In genomic region chr2:160111951-160112798, GRCh38 we compare ENCODE assay signal across 14 cellular contexts. TPM values are rescaled to one million over a fixed set of nuclear protein-coding genes. Genes with fewer than 3 reads are reported as not detected.
A peak's percentile ranks its signal among the peaks of the same experiment; 100 is the strongest.
DNase-seq lines count a peak whose midpoint lies in the region; ATAC-seq, FAIRE-seq and TF ChIP-seq lines count a peak whose summit lies in the region.
"Had no signal": no experiment of that assay in that cellular context is flagged by ENCODE, and none has a peak within 500 bp of the region (broad histone marks: within the 10 kb centered on the region; RNA-seq: fewer than 3 reads in every experiment).

No MANE protein-coding gene starts in this region.

- no peaks in the 10 kb centered on the region for H3K36me3 Mint-ChIP-seq in activated CD4-positive, alpha-beta memory T cell treated with anti-CD3 and anti-CD28 coated beads, Interleukin-2, amount 10 ng/mL, durations not matched to agents 7 days and 5 days (ENCODE audit: low read depth)

- no peak overlapping the region for H3K27ac ChIP-seq in kidney (ENCODE audit: low read depth in 2 of 2, low read length in 2 of 2)
- H3K27ac ChIP-seq: testis had no signal

- H3K9me3 Mint-ChIP-seq in activated CD4-positive, alpha-beta memory T cell treated with anti-CD3 and anti-CD28 coated beads, Interleukin-2, amount 10 ng/mL, durations not matched to agents 7 days and 5 days: no peaks in the 10 kb centered on the region
- H3K9me3 Mint-ChIP-seq: activated CD4-positive, alpha-beta T cell treated with anti-CD3 and anti-CD28 coated beads, Interleukin-2, amount 10 ng/mL, durations not matched to agents 24 days and 14 days had no signal

- H3K9ac ChIP-seq in kidney (ENCODE audit: low read length in 2 of 2): no peak overlapping the region

- no peak overlapping the region for H3K4me3 Mint-ChIP-seq in activated CD4-positive, alpha-beta memory T cell treated with anti-CD3 and anti-CD28 coated beads, Interleukin-2, amount 10 ng/mL, durations not matched to agents 7 days and 5 days
- H3K4me3 Mint-ChIP-seq: activated CD4-positive, alpha-beta T cell treated with anti-CD3 and anti-CD28 coated beads, Interleukin-2, amount 10 ng/mL, durations not matched to agents 24 days and 14 days had no signal

- CTCF ChIA-PET in activated CD4-positive, alpha-beta memory T cell treated with anti-CD3 and anti-CD28 coated beads, Interleukin-2, amount 10 ng/mL, durations not matched to agents 7 days and 5 days (lab: Charles Lee): no interaction called here

- H3K4me1 ChIP-seq in kidney (ENCODE audit: control insufficient read depth in 1 of 2, insufficient read depth in 1 of 2, low read depth in 1 of 2, low read length in 2 of 2): no peaks in the 10 kb centered on the region
- H3K4me1 ChIP-seq: testis had no signal

- intact Hi-C loops in kidney (cut with DNase I): no loop called here

- peak; percentile 66 for ATAC-seq in GM18870 (IDR thresholded peaks at IDR 0.05; ENCODE audit: unreplicated experiment)
- peak; percentile 58 for ATAC-seq in GM21576 (IDR thresholded peaks at IDR 0.05; ENCODE audit: unreplicated experiment)
- ATAC-seq in HG03064 (IDR thresholded peaks at IDR 0.05; ENCODE audit: low read depth, unreplicated experiment): peak; percentile 72
- ATAC-seq in GM19324 (IDR thresholded peaks at IDR 0.05; ENCODE audit: low FRiP score, unreplicated experiment): no peak
- ATAC-seq: esophagus mucosa had no signal

- peak; percentile 73 for DNase-seq in foreskin melanocyte
- no peak for DNase-seq in activated CD4-positive, alpha-beta memory T cell treated with anti-CD3 and anti-CD28 coated beads, Interleukin-2, amount 10 ng/mL, durations not matched to agents 7 days and 5 days
- DNase-seq in stimulated activated CD4-positive, alpha-beta T cell treated with anti-CD3 and anti-CD28 coated beads, Interleukin-4, amount 100 ng/mL, for 1 hour: no peak
- DNase-seq in kidney: no peak
- DNase-seq: activated CD4-positive, alpha-beta T cell treated with anti-CD3 and anti-CD28 coated beads, Interleukin-2, amount 10 ng/mL, durations not matched to agents 24 days and 14 days; NCI-H1105; NCI-H748 treated with DMSO at 0.1 percent for 48 hours; testis had no signal

- no peak for TF ChIP-seq CTCF in kidney (IDR thresholded peaks at IDR 0.05; ENCODE audit: borderline replicate concordance, extremely low read depth, insufficient read depth)

- H3K27me3 Mint-ChIP-seq in activated CD4-positive, alpha-beta memory T cell treated with anti-CD3 and anti-CD28 coated beads, Interleukin-2, amount 10 ng/mL, durations not matched to agents 7 days and 5 days: peaks cover 10% of the 10 kb centered on the region

- no peak overlapping the region for H3K27ac Mint-ChIP-seq in activated CD4-positive, alpha-beta memory T cell treated with anti-CD3 and anti-CD28 coated beads, Interleukin-2, amount 10 ng/mL, durations not matched to agents 7 days and 5 days
- H3K27ac Mint-ChIP-seq: activated CD4-positive, alpha-beta T cell treated with anti-CD3 and anti-CD28 coated beads, Interleukin-2, amount 10 ng/mL, durations not matched to agents 24 days and 14 days had no signal

- no peaks in the 10 kb centered on the region for H3K9me3 ChIP-seq in kidney (ENCODE audit: control insufficient read depth in 1 of 2, low read length in 2 of 2)
- H3K9me3 ChIP-seq: testis had no signal

- POLR2A ChIA-PET in activated CD4-positive, alpha-beta memory T cell treated with anti-CD3 and anti-CD28 coated beads, Interleukin-2, amount 10 ng/mL, durations not matched to agents 7 days and 5 days (lab: Charles Lee): no interaction called here

- no peak for FAIRE-seq in kidney (lab: Jason Lieb, UNC)

- no peaks in the 10 kb centered on the region for H3K4me1 Mint-ChIP-seq in activated CD4-positive, alpha-beta memory T cell treated with anti-CD3 and anti-CD28 coated beads, Interleukin-2, amount 10 ng/mL, durations not matched to agents 7 days and 5 days
- H3K4me1 Mint-ChIP-seq: activated CD4-positive, alpha-beta T cell treated with anti-CD3 and anti-CD28 coated beads, Interleukin-2, amount 10 ng/mL, durations not matched to agents 24 days and 14 days had no signal

- H3K4me3 ChIP-seq in kidney (ENCODE audit: low read length in 2 of 2): no peak overlapping the region
- H3K4me3 ChIP-seq: testis had no signal

- no peaks in the 10 kb centered on the region for H3K36me3 ChIP-seq in kidney (ENCODE audit: control insufficient read depth in 1 of 2, insufficient read depth in 2 of 2, low read length in 2 of 2)

RNA-seq across cellular contexts. Expression of gene PLA2R1, which starts 49.8 kb away (rescaled TPM):
- not detected for total RNA-seq in activated CD4-positive, alpha-beta memory T cell treated with anti-CD3 and anti-CD28 coated beads, Interleukin-2, amount 10 ng/mL, durations not matched to agents 7 days and 5 days
- 6.6 TPM for total RNA-seq in kidney
- 71.9 TPM for polyA plus RNA-seq in kidney (ENCODE audit: insufficient read depth, low read depth, low replicate concordance)
- total RNA-seq: activated CD4-positive, alpha-beta T cell treated with anti-CD3 and anti-CD28 coated beads, Interleukin-2, amount 10 ng/mL, durations not matched to agents 24 days and 14 days; mononuclear cell had no signal
